In the genomic region with DNA sequence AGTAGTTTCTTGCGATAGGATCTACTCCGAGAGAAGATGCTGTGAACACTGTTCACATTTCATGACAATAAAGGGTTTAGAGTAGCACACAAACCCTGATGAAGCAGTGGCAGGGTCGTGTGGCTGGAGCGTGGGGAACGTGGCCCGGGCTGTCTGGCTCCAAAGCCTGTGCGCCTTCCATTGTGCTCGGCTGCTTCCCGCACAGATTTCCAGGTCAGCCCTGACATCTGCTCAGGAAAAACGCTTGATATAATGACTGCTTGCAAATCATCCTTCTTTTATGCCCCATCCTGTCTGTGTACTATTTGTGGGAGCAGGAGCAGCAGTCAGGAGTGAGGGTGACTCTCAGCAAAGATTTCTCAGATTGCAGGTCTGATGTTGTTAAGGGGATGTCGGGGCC, we compare ENCODE assay signal across 12 cellular contexts.
"Had no signal": no experiment of that assay in that cellular context is flagged by ENCODE, and none has a peak within 500 bp of the region (broad histone marks: within the 10 kb centered on the region; RNA-seq: fewer than 3 reads in every experiment).

No MANE protein-coding gene starts in this region.

- H3K36me3 Mint-ChIP-seq: activated naive CD4-positive, alpha-beta T cell treated with anti-CD3 and anti-CD28 coated beads, Interleukin-2, amount 50 U/mL, for 24 hours had no signal

- H3K4me1 ChIP-seq: foreskin keratinocyte, thyroid gland, vagina had no signal

- H3K27ac ChIP-seq: brain microvascular endothelial cell, foreskin keratinocyte, stomach, thyroid gland, vagina had no signal

- H3K9me3 Mint-ChIP-seq: activated naive CD4-positive, alpha-beta T cell treated with anti-CD3 and anti-CD28 coated beads, Interleukin-2, amount 50 U/mL, for 24 hours; dendritic cell treated with granulocyte-macrophage colony-stimulating factor and Interleukin-4, amounts not matched to agents 40 ng/mL and 50 ng/mL, for 4 days had no signal

- DNase-seq: activated CD4-positive, CD25-positive, alpha-beta regulatory T cell; activated T-cell treated with anti-CD3 and anti-CD28 coated beads, Interleukin-2, amount 50 U/mL, for 1 hour; brain microvascular endothelial cell; foreskin keratinocyte; kidney; small intestine; stomach; T-helper 17 cell; thyroid gland had no signal

- H3K9me3 ChIP-seq: stomach, thyroid gland, vagina had no signal

- H3K27me3 ChIP-seq: brain microvascular endothelial cell, stomach, thyroid gland, vagina had no signal

- H3K27ac Mint-ChIP-seq: activated naive CD4-positive, alpha-beta T cell treated with anti-CD3 and anti-CD28 coated beads, Interleukin-2, amount 50 U/mL, for 24 hours; dendritic cell treated with granulocyte-macrophage colony-stimulating factor and Interleukin-4, amounts not matched to agents 40 ng/mL and 50 ng/mL, for 4 days; T-helper 17 cell had no signal

- ATAC-seq: foreskin keratinocyte, T-helper 17 cell had no signal

- H3K36me3 ChIP-seq: brain microvascular endothelial cell, thyroid gland had no signal

- H3K4me3 ChIP-seq: stomach, thyroid gland, vagina had no signal

- H3K4me3 Mint-ChIP-seq: activated naive CD4-positive, alpha-beta T cell treated with anti-CD3 and anti-CD28 coated beads, Interleukin-2, amount 50 U/mL, for 24 hours; dendritic cell treated with granulocyte-macrophage colony-stimulating factor and Interleukin-4, amounts not matched to agents 40 ng/mL and 50 ng/mL, for 4 days; T-helper 17 cell had no signal

- H3K4me1 Mint-ChIP-seq: activated naive CD4-positive, alpha-beta T cell treated with anti-CD3 and anti-CD28 coated beads, Interleukin-2, amount 50 U/mL, for 24 hours; T-helper 17 cell had no signal
